ENCODE assay signal across 8 cellular contexts in genomic region chr2:25879133-25879730, GRCh38. TPM values are rescaled to one million over a fixed set of nuclear protein-coding genes. Genes with fewer than 3 reads are reported as not detected.
DNase-seq lines count a peak whose midpoint lies in the region; ATAC-seq, FAIRE-seq and TF ChIP-seq lines count a peak whose summit lies in the region.

No MANE protein-coding gene starts in this region.

- ATAC-seq in stimulated activated naive CD8-positive, alpha-beta T cell treated with anti-CD3 and anti-CD28 coated beads, Interleukin-15, Interleukin-2, amounts not matched to agents 100 U/mL and 50 U/mL, for 24 hours, result no peak
- ATAC-seq in activated T-helper 17 cell treated with anti-CD3 and anti-CD28 coated beads, Interleukin-2, amount 50 U/mL, for 72 hours (replicated peaks), result no peak
- no peak for ATAC-seq in HG03280 (IDR thresholded peaks at IDR 0.05; ENCODE audit: unreplicated experiment)

- H3K27me3 ChIP-seq in keratinocyte (ENCODE audit: control insufficient read depth, extremely low read depth, insufficient read depth, low read length) (no peaks in the 10 kb centered on the region), tibial artery (peaks cover 0 to 6% of the 10 kb centered on the region in 2 donors)

- no peak for DNase-seq in stimulated activated naive CD8-positive, alpha-beta T cell treated with anti-CD3 and anti-CD28 coated beads, Interleukin-15, Interleukin-2, amounts not matched to agents 100 U/mL and 50 U/mL, for 24 hours
- DNase-seq in keratinocyte (ENCODE audit: low read depth, low spot score) (peak; percentile 60), tibial artery (no peak), RPMI8226 (no peak), SIG-M5 (lab: John Stamatoyannopoulos, UW) (no peak)

- peaks cover 0 to 2% of the 10 kb centered on the region in 2 experiments for H3K36me3 ChIP-seq in keratinocyte (ENCODE audit: control insufficient read depth in 2 of 2, extremely low read depth in 1 of 2, insufficient read depth in 2 of 2, low read length in 2 of 2)
- peaks cover 0 to 6% (median 0%) of the 10 kb centered on the region in 3 donors for H3K36me3 ChIP-seq in tibial artery

- TF ChIP-seq CTCF in keratinocyte (optimal IDR thresholded peaks at IDR 0.05 in 1 of 3, IDR thresholded peaks at IDR 0.05 in 1 of 3, conservative IDR thresholded peaks at IDR 0.05 in 1 of 3; ENCODE audit: extremely low read depth in 1 of 3, insufficient read depth in 2 of 3, low read length in 3 of 3), result no peak
- no peak for TF ChIP-seq CTCF in tibial artery (IDR thresholded peaks at IDR 0.05)

- peak overlapping the region; percentile 93 for H3K27ac Mint-ChIP-seq in stimulated activated naive CD8-positive, alpha-beta T cell treated with anti-CD3 and anti-CD28 coated beads, Interleukin-15, Interleukin-2, amounts not matched to agents 100 ng/mL and 50 ng/mL, for 24 hours
- peak overlapping the region; percentile 92 for H3K27ac Mint-ChIP-seq in activated T-helper 17 cell treated with anti-CD3 and anti-CD28 coated beads, Interleukin-2, amount 50 U/mL, for 72 hours

- peaks cover 23% of the 10 kb centered on the region for H3K36me3 Mint-ChIP-seq in stimulated activated naive CD8-positive, alpha-beta T cell treated with anti-CD3 and anti-CD28 coated beads, Interleukin-15, Interleukin-2, amounts not matched to agents 100 ng/mL and 50 ng/mL, for 24 hours (ENCODE audit: low read depth)
- peaks cover 16% of the 10 kb centered on the region for H3K36me3 Mint-ChIP-seq in activated T-helper 17 cell treated with anti-CD3 and anti-CD28 coated beads, Interleukin-2, amount 50 U/mL, for 72 hours (ENCODE audit: low read depth)

- peaks cover 19% of the 10 kb centered on the region for H3K4me1 ChIP-seq in keratinocyte (ENCODE audit: control insufficient read depth, extremely low read depth, insufficient read depth, low read length)
- peaks cover 0 to 21% (median 6%) of the 10 kb centered on the region in 4 donors for H3K4me1 ChIP-seq in tibial artery

- H2AFZ ChIP-seq in keratinocyte (ENCODE audit: control insufficient read depth, low read length), result peak overlapping the region; percentile 83

- H3K79me2 ChIP-seq in keratinocyte (ENCODE audit: control insufficient read depth, insufficient read depth, low read length), result peaks cover 38% of the 10 kb centered on the region

- intact Hi-C loops in tibial artery (cut with DNase I; ENCODE audit: low total_unique reads), result loop anchor here (5.0 kb wide), 1 partner anchor 153 kb away; the partner anchor contains the start of gene RAB10

- H3K9me3 Mint-ChIP-seq in stimulated activated naive CD8-positive, alpha-beta T cell treated with anti-CD3 and anti-CD28 coated beads, Interleukin-15, Interleukin-2, amounts not matched to agents 100 ng/mL and 50 ng/mL, for 24 hours, result no peaks in the 10 kb centered on the region
- no peaks in the 10 kb centered on the region for H3K9me3 Mint-ChIP-seq in activated T-helper 17 cell treated with anti-CD3 and anti-CD28 coated beads, Interleukin-2, amount 50 U/mL, for 72 hours

- peaks cover 47% of the 10 kb centered on the region for H3K4me1 Mint-ChIP-seq in stimulated activated naive CD8-positive, alpha-beta T cell treated with anti-CD3 and anti-CD28 coated beads, Interleukin-15, Interleukin-2, amounts not matched to agents 100 ng/mL and 50 ng/mL, for 24 hours (ENCODE audit: low read depth)
- H3K4me1 Mint-ChIP-seq in activated T-helper 17 cell treated with anti-CD3 and anti-CD28 coated beads, Interleukin-2, amount 50 U/mL, for 72 hours, result peaks cover 26% of the 10 kb centered on the region

- no peak for FAIRE-seq in keratinocyte (lab: Jason Lieb, UNC)

- H3K4me3 ChIP-seq in keratinocyte (ENCODE audit: control insufficient read depth in 2 of 3, extremely low read depth in 1 of 3, insufficient read depth in 2 of 3, low read depth in 1 of 3, low read length in 3 of 3), result peak overlapping the region; percentile 34 to 80 (median 62)
- peak overlapping the region; percentile 80 to 89 for H3K4me3 ChIP-seq in tibial artery

- H3K27ac ChIP-seq in keratinocyte (ENCODE audit: control insufficient read depth, insufficient read depth, low read length), result peak overlapping the region; percentile 79
- H3K27ac ChIP-seq in tibial artery, result peak overlapping the region; percentile 88 to 94

- peak overlapping the region; percentile 94 for H3K4me3 Mint-ChIP-seq in stimulated activated naive CD8-positive, alpha-beta T cell treated with anti-CD3 and anti-CD28 coated beads, Interleukin-15, Interleukin-2, amounts not matched to agents 100 ng/mL and 50 ng/mL, for 24 hours
- peak overlapping the region; percentile 89 for H3K4me3 Mint-ChIP-seq in activated T-helper 17 cell treated with anti-CD3 and anti-CD28 coated beads, Interleukin-2, amount 50 U/mL, for 72 hours

- peak overlapping the region; percentile 50 for H3K9ac ChIP-seq in keratinocyte (ENCODE audit: control insufficient read depth, extremely low read depth, insufficient read depth, low read length)

- dilution Hi-C loops in keratinocyte (cut with MboI; ENCODE audit: extremely low pct_ligation_motif_present, low sequenced_read_pairs), result no loop called here

- H4K20me1 ChIP-seq in keratinocyte (ENCODE audit: control insufficient read depth, extremely low read depth, insufficient read depth, low read length), result no peaks in the 10 kb centered on the region

- H3K9me1 ChIP-seq in keratinocyte (ENCODE audit: control insufficient read depth, extremely low read depth, insufficient read depth, low read length), result peaks cover 3% of the 10 kb centered on the region

- peak overlapping the region; percentile 97 for H3K4me2 ChIP-seq in keratinocyte (ENCODE audit: control insufficient read depth, extremely low read depth, insufficient read depth, low read depth, low read length)

- H3K27me3 Mint-ChIP-seq in stimulated activated naive CD8-positive, alpha-beta T cell treated with anti-CD3 and anti-CD28 coated beads, Interleukin-15, Interleukin-2, amounts not matched to agents 100 ng/mL and 50 ng/mL, for 24 hours, result no peaks in the 10 kb centered on the region
- no peaks in the 10 kb centered on the region for H3K27me3 Mint-ChIP-seq in activated T-helper 17 cell treated with anti-CD3 and anti-CD28 coated beads, Interleukin-2, amount 50 U/mL, for 72 hours

- H3K9me3 ChIP-seq in keratinocyte (ENCODE audit: control insufficient read depth, low read depth, low read length) (no peaks in the 10 kb centered on the region), tibial artery (no peaks in the 10 kb centered on the region)

RNA-seq across cellular contexts. Expression of gene ASXL2, which starts 0.9 kb away (rescaled TPM):
- total RNA-seq in activated T-helper 17 cell treated with anti-CD3 and anti-CD28 coated beads, Interleukin-2, amount 50 U/mL, for 72 hours, result 10 to 100 TPM; 28.5 to 37.1 TPM
- 8.9 to 18.1 TPM (median 12.5 TPM) in 3 replicates for polyA plus RNA-seq in keratinocyte
- polyA plus RNA-seq in keratinocyte (2011; ENCODE audit: low read depth), result 35.2 TPM
- 7.5 and 12.4 TPM in 2 replicates for polyA plus RNA-seq in keratinocyte (2011; cell fraction: cytosol; rRNA removed)
- polyA plus RNA-seq in keratinocyte (2011; cell fraction: nucleus; rRNA removed), result 21.2 and 23.4 TPM in 2 replicates
- 9.0 and 14.7 TPM in 2 replicates for polyA plus RNA-seq in keratinocyte (2012; ENCODE audit: low replicate concordance)
- 15.4 to 26.3 TPM (median 15.9 TPM) in 3 replicates for polyA minus RNA-seq in keratinocyte
- 9.0 TPM for polyA minus RNA-seq in keratinocyte (2011; cell fraction: cytosol; rRNA and poly(A)+ RNA removed)
- polyA minus RNA-seq in keratinocyte (2011; cell fraction: nucleus; rRNA and poly(A)+ RNA removed), result 21.4 and 42.7 TPM in 2 replicates
